ENCODE assay signal across 1 cellular context in the genomic region with DNA sequence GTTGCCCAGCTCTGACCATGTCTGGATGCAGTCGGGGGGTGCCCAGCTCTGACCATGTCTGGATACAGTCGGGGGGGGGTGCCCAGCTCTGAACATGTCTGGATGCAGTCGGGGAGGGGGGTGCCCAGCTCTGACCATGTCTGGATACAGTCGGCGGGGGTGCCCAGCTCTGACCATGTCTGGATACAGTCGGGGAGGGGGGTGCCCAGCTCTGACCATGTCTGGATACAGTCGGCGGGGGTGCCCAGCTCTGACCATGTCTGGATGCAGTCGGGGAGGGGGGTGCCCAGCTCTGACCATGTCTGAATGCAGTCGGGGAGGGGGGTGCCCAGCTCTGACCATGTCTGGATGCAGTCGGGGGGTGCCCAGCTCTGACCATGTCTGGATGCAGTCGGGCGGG. TPM values are rescaled to one million over a fixed set of nuclear protein-coding genes. Genes with fewer than 3 reads are reported as not detected.
"Had no signal": no experiment of that assay in that cellular context is flagged by ENCODE, and none has a peak within 500 bp of the region (broad histone marks: within the 10 kb centered on the region; RNA-seq: fewer than 3 reads in every experiment).

No MANE protein-coding gene starts in this region.

RNA-seq across cellular contexts. Expression of gene ANO9, which starts 31.1 kb away (rescaled TPM):
- total RNA-seq: LHCN-M2 had no signal
